8 cellular contexts compared by ENCODE assay signal in the genomic region with DNA sequence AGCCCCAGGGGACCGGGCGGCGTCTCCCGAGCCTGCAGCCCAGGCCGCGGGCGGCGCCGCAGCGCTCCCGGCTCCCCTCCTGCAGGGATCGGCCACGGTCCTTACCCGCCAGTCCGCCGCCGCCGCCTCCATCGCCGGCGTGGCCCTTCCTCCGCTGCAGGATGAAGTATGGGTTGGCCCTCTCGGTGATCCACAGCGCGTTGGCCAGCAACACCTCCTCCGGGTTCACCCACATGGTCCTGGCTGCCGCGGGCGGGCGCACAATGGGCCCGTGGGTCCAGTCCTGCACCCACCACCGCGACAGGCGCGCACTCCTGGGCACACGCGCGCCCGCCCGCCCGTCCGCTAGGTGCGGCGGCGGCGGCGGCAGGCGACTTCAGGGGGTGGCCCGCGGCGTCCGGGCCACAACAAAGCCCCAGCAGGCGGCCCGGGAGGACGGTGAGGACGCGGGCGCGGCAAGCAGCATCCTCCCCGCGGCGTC. TPM values are rescaled to one million over a fixed set of nuclear protein-coding genes. Genes with fewer than 3 reads are reported as not detected.
DNase-seq lines count a peak whose midpoint lies in the region; ATAC-seq and TF ChIP-seq lines count a peak whose summit lies in the region.

No MANE protein-coding gene starts in this region.

- TF ChIP-seq RAD21 in liver (IDR thresholded peaks at IDR 0.05), result no peak

- H3K36me3 ChIP-seq in CD4-positive, CD25-positive, alpha-beta regulatory T cell (ENCODE audit: control insufficient read depth, insufficient read depth, low read length), result no peaks in the 10 kb centered on the region
- H3K36me3 ChIP-seq in liver (ENCODE audit: control insufficient read depth in 4 of 4, insufficient read depth in 3 of 4, low read depth in 1 of 4, low read length in 3 of 4) (no peaks in the 10 kb centered on the region), stomach smooth muscle (ENCODE audit: control insufficient read depth in 2 of 2, insufficient read depth in 2 of 2, low read length in 2 of 2) (no peaks in the 10 kb centered on the region)

- no peak overlapping the region for H3K27ac ChIP-seq in CD4-positive, CD25-positive, alpha-beta regulatory T cell (ENCODE audit: insufficient read depth, low read length, poor library complexity, severe bottlenecking)
- H3K27ac ChIP-seq in liver (ENCODE audit: low read depth in 1 of 2, low read length in 2 of 2) (peak overlapping the region; percentile 93), stomach smooth muscle (ENCODE audit: low read length) (peak overlapping the region; percentile 74)

- H3K4me1 ChIP-seq in CD4-positive, CD25-positive, alpha-beta regulatory T cell (ENCODE audit: control insufficient read depth, insufficient read depth, low read length, poor library complexity, severe bottlenecking), result no peaks in the 10 kb centered on the region
- peaks cover 0 to 14% (median 9%) of the 10 kb centered on the region in 4 donors for H3K4me1 ChIP-seq in liver (ENCODE audit: control insufficient read depth in 4 of 4, insufficient read depth in 4 of 4, low read length in 3 of 4)
- H3K4me1 ChIP-seq in stomach smooth muscle (ENCODE audit: control insufficient read depth, insufficient read depth, low read length), result peaks cover 7% of the 10 kb centered on the region

- peaks cover 47% of the 10 kb centered on the region for H3K27me3 Mint-ChIP-seq in CD4-positive, CD25-positive, alpha-beta regulatory T cell

- H3K4me1 Mint-ChIP-seq in CD4-positive, CD25-positive, alpha-beta regulatory T cell, result peaks cover 0 to 10% (median 6%) of the 10 kb centered on the region in 4 donors

- H3K27me3 ChIP-seq in CD4-positive, CD25-positive, alpha-beta regulatory T cell (ENCODE audit: control insufficient read depth, insufficient read depth, low read length), result peaks cover 34% of the 10 kb centered on the region
- H3K27me3 ChIP-seq in liver (ENCODE audit: control insufficient read depth in 4 of 4, insufficient read depth in 4 of 4, low read length in 3 of 4) (no peaks in the 10 kb centered on the region), stomach smooth muscle (ENCODE audit: control insufficient read depth in 1 of 2, insufficient read depth in 2 of 2, low read length in 2 of 2) (no peaks in the 10 kb centered on the region)

- H3K9me3 ChIP-seq in CD4-positive, CD25-positive, alpha-beta regulatory T cell (ENCODE audit: control insufficient read depth in 2 of 2, low read length in 2 of 2), result no peaks in the 10 kb centered on the region
- no peaks in the 10 kb centered on the region for H3K9me3 ChIP-seq in liver (ENCODE audit: control insufficient read depth in 4 of 4, low read length in 3 of 4)
- H3K9me3 ChIP-seq in stomach smooth muscle (ENCODE audit: control insufficient read depth in 2 of 2, low read length in 2 of 2), result no peaks in the 10 kb centered on the region

- WGBS in liver, result under 1% methylated on average over 62 of the region's 62 CpGs

- H3K9ac ChIP-seq in liver (ENCODE audit: low read depth in 1 of 2, low read length in 2 of 2) (peak overlapping the region; percentile 0 to 15), stomach smooth muscle (ENCODE audit: low read length in 2 of 2) (peak overlapping the region; percentile 68 to 79)

- no peak overlapping the region for H3K4me3 ChIP-seq in CD4-positive, CD25-positive, alpha-beta regulatory T cell (ENCODE audit: low read depth, low read length)
- H3K4me3 ChIP-seq in liver (ENCODE audit: low read depth in 1 of 3, low read length in 3 of 3) (peak overlapping the region; percentile 66 to 91 (median 83)), stomach smooth muscle (ENCODE audit: low read length in 2 of 2) (peak overlapping the region; percentile 53 to 87)

- H3K4me3 Mint-ChIP-seq in CD4-positive, CD25-positive, alpha-beta regulatory T cell, result peak overlapping the region in 1 of 4 donors; percentile 26

- no peaks in the 10 kb centered on the region for H3K36me3 Mint-ChIP-seq in CD4-positive, CD25-positive, alpha-beta regulatory T cell

- H3K27ac Mint-ChIP-seq in CD4-positive, CD25-positive, alpha-beta regulatory T cell, result no peak overlapping the region

- ATAC-seq in CD4-positive, CD25-positive, alpha-beta regulatory T cell (ENCODE audit: low read depth in 2 of 2), result peak; percentile 44 to 59
- peak; percentile 57 for ATAC-seq in GM18868 (IDR thresholded peaks at IDR 0.05; ENCODE audit: unreplicated experiment)
- peak; percentile 47 for ATAC-seq in HG03025 (IDR thresholded peaks at IDR 0.05; ENCODE audit: low FRiP score, unreplicated experiment)

- DNase-seq in CD4-positive, CD25-positive, alpha-beta regulatory T cell, result peak in 1 of 3 donors; percentile 18
- DNase-seq in RPMI8226 (peak; percentile 54), dermis blood vessel endothelial cell (peak; percentile 62)
- DNase-seq in stimulated activated CD4-positive, alpha-beta T cell treated with anti-CD3 and anti-CD28 coated beads, Interleukin-4, amount 100 ng/mL, for 24 hours, result no peak

- no peak for TF ChIP-seq CTCF in liver (IDR thresholded peaks at IDR 0.05; ENCODE audit: low read depth, low read length, missing input control)

- peaks cover 0 to 10% (median 2%) of the 10 kb centered on the region in 7 donors for H3K9me3 Mint-ChIP-seq in CD4-positive, CD25-positive, alpha-beta regulatory T cell

TF ChIP-seq in liver, 16 proteins besides CTCF, POLR2A, EP300 and RAD21:
- TF ChIP-seq, protein P1, sequence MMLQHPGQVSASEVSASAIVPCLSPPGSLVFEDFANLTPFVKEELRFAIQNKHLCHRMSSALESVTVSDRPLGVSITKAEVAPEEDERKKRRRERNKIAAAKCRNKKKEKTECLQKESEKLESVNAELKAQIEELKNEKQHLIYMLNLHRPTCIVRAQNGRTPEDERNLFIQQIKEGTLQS (IDR thresholded peaks at IDR 0.05), result no peak
- TF ChIP-seq, protein P2, sequence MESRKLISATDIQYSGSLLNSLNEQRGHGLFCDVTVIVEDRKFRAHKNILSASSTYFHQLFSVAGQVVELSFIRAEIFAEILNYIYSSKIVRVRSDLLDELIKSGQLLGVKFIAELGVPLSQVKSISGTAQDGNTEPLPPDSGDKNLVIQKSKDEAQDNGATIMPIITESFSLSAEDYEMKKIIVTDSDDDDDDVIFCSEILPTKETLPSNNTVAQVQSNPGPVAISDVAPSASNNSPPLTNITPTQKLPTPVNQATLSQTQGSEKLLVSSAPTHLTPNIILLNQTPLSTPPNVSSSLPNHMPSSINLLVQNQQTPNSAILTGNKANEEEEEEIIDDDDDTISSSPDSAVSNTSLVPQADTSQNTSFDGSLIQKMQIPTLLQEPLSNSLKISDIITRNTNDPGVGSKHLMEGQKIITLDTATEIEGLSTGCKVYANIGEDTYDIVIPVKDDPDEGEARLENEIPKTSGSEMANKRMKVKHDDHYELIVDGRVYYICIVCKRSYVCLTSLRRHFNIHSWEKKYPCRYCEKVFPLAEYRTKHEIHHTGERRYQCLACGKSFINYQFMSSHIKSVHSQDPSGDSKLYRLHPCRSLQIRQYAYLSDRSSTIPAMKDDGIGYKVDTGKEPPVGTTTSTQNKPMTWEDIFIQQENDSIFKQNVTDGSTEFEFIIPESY (IDR thresholded peaks at IDR 0.05), result no peak
- TF ChIP-seq HNF4G (IDR thresholded peaks at IDR 0.05), result no peak
- TF ChIP-seq FOXA2 (IDR thresholded peaks at IDR 0.05), result no peak
- TF ChIP-seq EGR1 (IDR thresholded peaks at IDR 0.05; ENCODE audit: low read depth in 2 of 2), result no peak
- no peak for TF ChIP-seq TAF1 (conservative IDR thresholded peaks at IDR 0.05)
- no peak for TF ChIP-seq RXRA (IDR thresholded peaks at IDR 0.05)
- TF ChIP-seq, protein P3, sequence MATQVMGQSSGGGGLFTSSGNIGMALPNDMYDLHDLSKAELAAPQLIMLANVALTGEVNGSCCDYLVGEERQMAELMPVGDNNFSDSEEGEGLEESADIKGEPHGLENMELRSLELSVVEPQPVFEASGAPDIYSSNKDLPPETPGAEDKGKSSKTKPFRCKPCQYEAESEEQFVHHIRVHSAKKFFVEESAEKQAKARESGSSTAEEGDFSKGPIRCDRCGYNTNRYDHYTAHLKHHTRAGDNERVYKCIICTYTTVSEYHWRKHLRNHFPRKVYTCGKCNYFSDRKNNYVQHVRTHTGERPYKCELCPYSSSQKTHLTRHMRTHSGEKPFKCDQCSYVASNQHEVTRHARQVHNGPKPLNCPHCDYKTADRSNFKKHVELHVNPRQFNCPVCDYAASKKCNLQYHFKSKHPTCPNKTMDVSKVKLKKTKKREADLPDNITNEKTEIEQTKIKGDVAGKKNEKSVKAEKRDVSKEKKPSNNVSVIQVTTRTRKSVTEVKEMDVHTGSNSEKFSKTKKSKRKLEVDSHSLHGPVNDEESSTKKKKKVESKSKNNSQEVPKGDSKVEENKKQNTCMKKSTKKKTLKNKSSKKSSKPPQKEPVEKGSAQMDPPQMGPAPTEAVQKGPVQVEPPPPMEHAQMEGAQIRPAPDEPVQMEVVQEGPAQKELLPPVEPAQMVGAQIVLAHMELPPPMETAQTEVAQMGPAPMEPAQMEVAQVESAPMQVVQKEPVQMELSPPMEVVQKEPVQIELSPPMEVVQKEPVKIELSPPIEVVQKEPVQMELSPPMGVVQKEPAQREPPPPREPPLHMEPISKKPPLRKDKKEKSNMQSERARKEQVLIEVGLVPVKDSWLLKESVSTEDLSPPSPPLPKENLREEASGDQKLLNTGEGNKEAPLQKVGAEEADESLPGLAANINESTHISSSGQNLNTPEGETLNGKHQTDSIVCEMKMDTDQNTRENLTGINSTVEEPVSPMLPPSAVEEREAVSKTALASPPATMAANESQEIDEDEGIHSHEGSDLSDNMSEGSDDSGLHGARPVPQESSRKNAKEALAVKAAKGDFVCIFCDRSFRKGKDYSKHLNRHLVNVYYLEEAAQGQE (IDR thresholded peaks at IDR 0.05), result no peak
- TF ChIP-seq GABPA (IDR thresholded peaks at IDR 0.05 in 1 of 2, conservative IDR thresholded peaks at IDR 0.05 in 1 of 2), result no peak
- TF ChIP-seq YY1 (IDR thresholded peaks at IDR 0.05), result no peak
- no peak for TF ChIP-seq NR2F2 (IDR thresholded peaks at IDR 0.05)
- no peak for TF ChIP-seq HNF4A (conservative IDR thresholded peaks at IDR 0.05)
- TF ChIP-seq SP1 (IDR thresholded peaks at IDR 0.05), result no peak
- TF ChIP-seq JUND (IDR thresholded peaks at IDR 0.05), result no peak
- no peak for TF ChIP-seq FOXA1 (IDR thresholded peaks at IDR 0.05)

RNA-seq across cellular contexts. Expression of a gene that starts 0.3 kb away (rescaled TPM):
- total RNA-seq in CD4-positive, CD25-positive, alpha-beta regulatory T cell, result 0.30 TPM
- polyA plus RNA-seq in CD4-positive, CD25-positive, alpha-beta regulatory T cell, result under 1 TPM in 2 of 4 donors, not detected in 2; 0.03 to 0.20 TPM
- total RNA-seq in dermis blood vessel endothelial cell (76.6 and 83.4 TPM in 2 replicates), liver (1 to 10 TPM; 7.7 to 8.5 TPM)
- 1 to 10 TPM; 1.4 to 4.8 TPM for polyA plus RNA-seq in liver
